In genomic region chr5:81121273-81121672, GRCh38 we compare ENCODE assay signal across 17 cellular contexts.
"Had no signal": no experiment of that assay in that cellular context is flagged by ENCODE, and none has a peak within 500 bp of the region (broad histone marks: within the 10 kb centered on the region; RNA-seq: fewer than 3 reads in every experiment).

No MANE protein-coding gene starts in this region.

- H3K4me1 ChIP-seq: esophagus squamous epithelium, gastroesophageal sphincter, suprapubic skin, uterus had no signal

- H3K9me3 ChIP-seq: esophagus squamous epithelium, gastroesophageal sphincter, neutrophil, sigmoid colon, suprapubic skin, thyroid gland, upper lobe of left lung, uterus had no signal

- H3K27ac Mint-ChIP-seq: dendritic cell treated with granulocyte-macrophage colony-stimulating factor and Interleukin-4, amounts not matched to agents 40 ng/mL and 50 ng/mL, for 4 days; naive B cell had no signal

- H3K27me3 Mint-ChIP-seq: dendritic cell treated with granulocyte-macrophage colony-stimulating factor and Interleukin-4, amounts not matched to agents 40 ng/mL and 50 ng/mL, for 4 days had no signal

- H3K9me3 Mint-ChIP-seq: dendritic cell treated with granulocyte-macrophage colony-stimulating factor and Interleukin-4, amounts not matched to agents 40 ng/mL and 50 ng/mL, for 4 days; naive B cell had no signal

- H3K36me3 Mint-ChIP-seq: naive B cell had no signal

- H3K27ac ChIP-seq: esophagus squamous epithelium, gastroesophageal sphincter, neutrophil, sigmoid colon, skin epidermis, suprapubic skin, thyroid gland, upper lobe of left lung, uterus had no signal

- DNase-seq: esophagus squamous epithelium; foreskin fibroblast; glutamatergic neuron; left ventricle myocardium superior; mesendoderm; naive B cell; sigmoid colon; stimulated activated CD4-positive, alpha-beta T cell treated with anti-CD3 and anti-CD28 coated beads, Interleukin-2, amount 100 ng/mL, for 48 hours; stimulated activated naive CD4-positive, alpha-beta T cell treated with Interleukin-2 at 50 U/mL for 16 hours; thyroid gland; upper lobe of left lung; uterus had no signal

- H3K4me3 Mint-ChIP-seq: dendritic cell treated with granulocyte-macrophage colony-stimulating factor and Interleukin-4, amounts not matched to agents 40 ng/mL and 50 ng/mL, for 4 days; naive B cell had no signal

- ATAC-seq: gastroesophageal sphincter, left ventricle myocardium superior had no signal

- H3K4me1 Mint-ChIP-seq: naive B cell had no signal

- H3K27me3 ChIP-seq: esophagus squamous epithelium, gastroesophageal sphincter, sigmoid colon, suprapubic skin, thyroid gland, upper lobe of left lung, uterus had no signal

- H3K4me3 ChIP-seq: esophagus squamous epithelium, gastroesophageal sphincter, sigmoid colon, skin epidermis, suprapubic skin, thyroid gland, upper lobe of left lung, uterus had no signal

- H3K36me3 ChIP-seq: gastroesophageal sphincter, neutrophil, sigmoid colon, suprapubic skin, thyroid gland, upper lobe of left lung, uterus had no signal
